ENCODE assay signal across 12 cellular contexts in the genomic region with DNA sequence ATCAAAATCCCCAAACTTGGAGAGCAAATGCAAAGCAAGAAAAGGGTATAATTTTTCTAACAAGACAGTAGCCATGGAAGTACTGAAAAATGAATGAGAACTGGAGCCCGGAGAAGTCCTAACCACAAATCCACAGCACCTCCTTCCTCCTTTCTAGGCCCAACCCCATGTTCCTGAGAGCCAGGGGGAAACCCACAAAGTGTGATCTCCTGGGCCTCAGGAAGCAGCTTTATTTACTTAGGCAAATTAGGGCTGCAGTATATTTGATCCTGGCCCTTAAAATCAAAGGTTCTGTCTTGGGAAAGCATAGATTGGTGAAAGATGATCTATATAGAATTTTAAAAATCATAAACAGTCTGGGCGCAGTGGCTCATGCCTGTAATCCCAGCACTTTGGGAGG.
DNase-seq lines count a peak whose midpoint lies in the region; ATAC-seq and TF ChIP-seq lines count a peak whose summit lies in the region.
"Had no signal": no experiment of that assay in that cellular context is flagged by ENCODE, and none has a peak within 500 bp of the region (broad histone marks: within the 10 kb centered on the region; RNA-seq: fewer than 3 reads in every experiment).

No MANE protein-coding gene starts in this region.

- no peak overlapping the region for H3K4me3 ChIP-seq in brain microvascular endothelial cell (ENCODE audit: low read depth, low read length)
- H3K4me3 ChIP-seq: dorsolateral prefrontal cortex, K562 had no signal

- H3K27ac ChIP-seq in brain microvascular endothelial cell: peak overlapping the region; percentile 17

- peak; percentile 36 for DNase-seq in GF-D8 (lab: John Stamatoyannopoulos, UW)
- peak; percentile 30 for DNase-seq in MV-4-11 (lab: John Stamatoyannopoulos, UW)
- DNase-seq in brain microvascular endothelial cell: peak; percentile 70
- peak; percentile 24 to 88 for DNase-seq in lung microvascular endothelial cell (ENCODE audit: low read depth in 2 of 2)
- no peak for DNase-seq in occipital lobe (lab: John Stamatoyannopoulos, UW)
- no peak for DNase-seq in NCI-H2227 (lab: John Stamatoyannopoulos, UW; ENCODE audit: unreplicated experiment)
- DNase-seq: activated CD4-positive, CD25-positive, alpha-beta regulatory T cell; dorsolateral prefrontal cortex; stimulated activated naive CD4-positive, alpha-beta T cell had no signal

- in situ Hi-C loops in brain microvascular endothelial cell (cut with HindIII; ENCODE audit: low pct_ligation_motif_present, low sequenced_read_pairs): no loop called here

- ATAC-seq in HG03097 (IDR thresholded peaks at IDR 0.05; ENCODE audit: low FRiP score, unreplicated experiment) (no peak), HG02571 (IDR thresholded peaks at IDR 0.05; ENCODE audit: unreplicated experiment) (no peak)
- ATAC-seq: K562 had no signal

- TF ChIP-seq CTCF in brain microvascular endothelial cell (IDR thresholded peaks at IDR 0.05; ENCODE audit: low read depth, low read length, missing control alignments): no peak

- H3K36me3 ChIP-seq in brain microvascular endothelial cell (replicated peaks): no peaks in the 10 kb centered on the region

- H3K27me3 ChIP-seq in brain microvascular endothelial cell (replicated peaks): no peaks in the 10 kb centered on the region
- H3K27me3 ChIP-seq: dorsolateral prefrontal cortex had no signal

Comparison
In these comparisons a context has a peak if more than half of its experiments do, and no peak if none do; other contexts are left out.
1. DNase-seq: peak in GF-D8 (single experiment), MV-4-11 (single experiment), brain microvascular endothelial cell (single experiment) and lung microvascular endothelial cell (2 of 2); none in occipital lobe (single experiment) and NCI-H2227 (single experiment).